16 cellular contexts compared by ENCODE assay signal in the genomic region with DNA sequence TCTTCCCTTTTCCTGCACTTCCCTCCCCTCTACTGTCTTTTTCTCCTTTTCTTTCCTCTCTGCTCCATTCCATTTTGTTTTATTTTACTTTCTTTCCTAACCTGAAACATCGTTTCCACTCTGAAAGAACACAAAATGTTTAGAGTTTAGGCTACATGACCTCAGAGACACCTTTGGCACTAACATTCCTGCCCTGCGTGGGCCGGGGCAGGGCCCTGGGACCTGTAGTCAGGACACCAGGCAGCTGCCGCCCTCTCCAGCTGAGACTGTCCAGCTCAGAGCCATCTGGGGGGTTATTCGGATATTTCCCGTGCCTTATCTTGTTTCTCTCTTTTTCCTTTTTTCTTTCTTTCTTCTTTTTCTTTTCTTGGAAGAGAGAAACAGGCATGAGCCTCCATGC. TPM values are rescaled to one million over a fixed set of nuclear protein-coding genes. Genes with fewer than 3 reads are reported as not detected.
DNase-seq lines count a peak whose midpoint lies in the region; ATAC-seq, FAIRE-seq and TF ChIP-seq lines count a peak whose summit lies in the region.
"Had no signal": no experiment of that assay in that cellular context is flagged by ENCODE, and none has a peak within 500 bp of the region (broad histone marks: within the 10 kb centered on the region; RNA-seq: fewer than 3 reads in every experiment).

No MANE protein-coding gene starts in this region.

- H2AK5ac ChIP-seq in mesendoderm (ENCODE audit: low read length): no peak overlapping the region

- peaks cover 3% of the 10 kb centered on the region for H3K9me3 Mint-ChIP-seq in stimulated activated naive CD8-positive, alpha-beta T cell treated with anti-CD3 and anti-CD28 coated beads, Interleukin-15, Interleukin-2, amounts not matched to agents 100 ng/mL and 50 ng/mL, for 24 hours
- peaks cover 2% of the 10 kb centered on the region for H3K9me3 Mint-ChIP-seq in astrocyte (ENCODE audit: unreplicated experiment)
- H3K9me3 Mint-ChIP-seq in activated T-helper 2 cell treated with anti-CD3 and anti-CD28 coated beads, Interferon-gamma antibody, Interleukin-2, Interleukin-4, amounts not matched to agents 10 μg/mL and 5 μg/mL and 100 μg/mL, durations not matched to agents 14 hours and 24 hours and 36 hours: no peaks in the 10 kb centered on the region
- H3K9me3 Mint-ChIP-seq: H9 had no signal

- H3K4me3 ChIP-seq in astrocyte (ENCODE audit: insufficient read depth, low read depth, low read length) (no peak overlapping the region), mesendoderm (ENCODE audit: low read length) (no peak overlapping the region)

- H3K36me3 Mint-ChIP-seq in stimulated activated naive CD8-positive, alpha-beta T cell treated with anti-CD3 and anti-CD28 coated beads, Interleukin-15, Interleukin-2, amounts not matched to agents 100 ng/mL and 50 ng/mL, for 24 hours (ENCODE audit: low read depth): peaks cover 4% of the 10 kb centered on the region
- no peaks in the 10 kb centered on the region for H3K36me3 Mint-ChIP-seq in astrocyte (ENCODE audit: low read depth, unreplicated experiment)
- peaks cover 3% of the 10 kb centered on the region for H3K36me3 Mint-ChIP-seq in activated T-helper 2 cell treated with anti-CD3 and anti-CD28 coated beads, Interferon-gamma antibody, Interleukin-2, Interleukin-4, amounts not matched to agents 10 μg/mL and 5 μg/mL and 100 μg/mL, durations not matched to agents 14 hours and 24 hours and 36 hours (ENCODE audit: low read depth)

- H3K36me3 ChIP-seq in astrocyte (ENCODE audit: insufficient read depth, low read length): no peaks in the 10 kb centered on the region
- no peaks in the 10 kb centered on the region for H3K36me3 ChIP-seq in mesendoderm (ENCODE audit: control insufficient read depth, insufficient read depth, low read length)

- no CpG with 5 or more reads among the region's 6 CpGs for WGBS in mesendoderm (ENCODE audit: extremely low coverage, insufficient coverage, low lambda C conversion rate)

- H3K23ac ChIP-seq in mesendoderm (ENCODE audit: low read length): no peak overlapping the region

- H3K27ac ChIP-seq in astrocyte (ENCODE audit: low read depth, low read length): no peak overlapping the region
- no peak overlapping the region for H3K27ac ChIP-seq in mesendoderm (ENCODE audit: low read depth, low read length)

- H3K9me3 ChIP-seq in astrocyte (ENCODE audit: insufficient read depth, low read depth, low read length): no peaks in the 10 kb centered on the region

- no peak overlapping the region for H3K18ac ChIP-seq in mesendoderm (ENCODE audit: low read length)

- H3K4me1 ChIP-seq in astrocyte (ENCODE audit: insufficient read depth, low read length) (peaks cover 1% of the 10 kb centered on the region), mesendoderm (ENCODE audit: control insufficient read depth, low read depth, low read length) (peaks cover 11% of the 10 kb centered on the region)

- peaks cover 13% of the 10 kb centered on the region for H3K4me1 Mint-ChIP-seq in stimulated activated naive CD8-positive, alpha-beta T cell treated with anti-CD3 and anti-CD28 coated beads, Interleukin-15, Interleukin-2, amounts not matched to agents 100 ng/mL and 50 ng/mL, for 24 hours (ENCODE audit: low read depth)
- H3K4me1 Mint-ChIP-seq in astrocyte (ENCODE audit: low read depth, unreplicated experiment): peaks cover 42% of the 10 kb centered on the region
- peaks cover 13% of the 10 kb centered on the region for H3K4me1 Mint-ChIP-seq in activated T-helper 2 cell treated with anti-CD3 and anti-CD28 coated beads, Interferon-gamma antibody, Interleukin-2, Interleukin-4, amounts not matched to agents 10 μg/mL and 5 μg/mL and 100 μg/mL, durations not matched to agents 14 hours and 24 hours and 36 hours (ENCODE audit: low read depth)
- H3K4me1 Mint-ChIP-seq: B cell; CD4-positive, alpha-beta memory T cell had no signal

- no peak overlapping the region for H3K56ac ChIP-seq in mesendoderm (ENCODE audit: low read length)

- peak overlapping the region; percentile 65 for H3K4ac ChIP-seq in mesendoderm (ENCODE audit: low read depth, low read length)

- H3K4me3 Mint-ChIP-seq in stimulated activated naive CD8-positive, alpha-beta T cell treated with anti-CD3 and anti-CD28 coated beads, Interleukin-15, Interleukin-2, amounts not matched to agents 100 ng/mL and 50 ng/mL, for 24 hours: no peak overlapping the region
- H3K4me3 Mint-ChIP-seq in astrocyte (ENCODE audit: unreplicated experiment): peak overlapping the region; percentile 57
- no peak overlapping the region for H3K4me3 Mint-ChIP-seq in activated T-helper 2 cell treated with anti-CD3 and anti-CD28 coated beads, Interferon-gamma antibody, Interleukin-2, Interleukin-4, amounts not matched to agents 10 μg/mL and 5 μg/mL and 100 μg/mL, durations not matched to agents 14 hours and 24 hours and 36 hours (ENCODE audit: low read depth)
- H3K4me3 Mint-ChIP-seq: B cell; CD4-positive, alpha-beta memory T cell; H9 had no signal

- H3K27me3 ChIP-seq in astrocyte (ENCODE audit: insufficient read depth, low read length) (peaks cover 29% of the 10 kb centered on the region), mesendoderm (ENCODE audit: insufficient read depth, low read length, poor library complexity) (no peaks in the 10 kb centered on the region)

- H4K8ac ChIP-seq in mesendoderm (ENCODE audit: low read depth, low read length): no peak overlapping the region

- no peak overlapping the region for H2AFZ ChIP-seq in astrocyte (ENCODE audit: low read depth, low read length)

- H2BK15ac ChIP-seq in mesendoderm (replicated peaks; ENCODE audit: low read depth): no peak overlapping the region

- intact Hi-C loops in activated T-helper 2 cell treated with anti-CD3 and anti-CD28 coated beads, Interferon-gamma antibody, Interleukin-2, Interleukin-4, amounts not matched to agents 10 μg/mL and 5 μg/mL and 100 μg/mL, durations not matched to agents 14 hours and 24 hours and 36 hours (cut with micrococcal nuclease): no loop called here

- no peak for ATAC-seq in stimulated activated naive CD8-positive, alpha-beta T cell treated with anti-CD3 and anti-CD28 coated beads, Interleukin-15, Interleukin-2, amounts not matched to agents 100 U/mL and 50 U/mL, for 24 hours

- FAIRE-seq in astrocyte (lab: Jason Lieb, UNC): no peak
- no peak for FAIRE-seq in GM12891 (lab: Jason Lieb, UNC)
- FAIRE-seq: GM12892, GM19239 had no signal

- peaks cover 5% of the 10 kb centered on the region for H3K27me3 Mint-ChIP-seq in stimulated activated naive CD8-positive, alpha-beta T cell treated with anti-CD3 and anti-CD28 coated beads, Interleukin-15, Interleukin-2, amounts not matched to agents 100 ng/mL and 50 ng/mL, for 24 hours
- H3K27me3 Mint-ChIP-seq in astrocyte (ENCODE audit: low read depth, unreplicated experiment): no peaks in the 10 kb centered on the region
- peaks cover 30% of the 10 kb centered on the region for H3K27me3 Mint-ChIP-seq in activated T-helper 2 cell treated with anti-CD3 and anti-CD28 coated beads, Interferon-gamma antibody, Interleukin-2, Interleukin-4, amounts not matched to agents 10 μg/mL and 5 μg/mL and 100 μg/mL, durations not matched to agents 14 hours and 24 hours and 36 hours (ENCODE audit: low read depth)
- H3K27me3 Mint-ChIP-seq: B cell; CD4-positive, alpha-beta memory T cell had no signal

- DNase-seq in stimulated activated naive CD8-positive, alpha-beta T cell treated with anti-CD3 and anti-CD28 coated beads, Interleukin-15, Interleukin-2, amounts not matched to agents 100 U/mL and 50 U/mL, for 24 hours: no peak
- no peak for DNase-seq in astrocyte (ENCODE audit: low read depth)
- DNase-seq in mesendoderm: no peak
- no peak for DNase-seq in activated T-helper 2 cell treated with anti-CD3 and anti-CD28 coated beads, Interferon-gamma antibody, Interleukin-2, Interleukin-4, amounts not matched to agents 10 μg/mL and 5 μg/mL and 100 μg/mL, durations not matched to agents 14 hours and 24 hours and 36 hours (ENCODE audit: low spot score)
- no peak for DNase-seq in GM12891 (ENCODE audit: insufficient read length, low spot score)
- DNase-seq in GF-D8 (lab: John Stamatoyannopoulos, UW): no peak
- DNase-seq: 8988T; C1 segment of cervical spinal cord; CD4-positive, alpha-beta memory T cell; DMS79; GOT3; H9 had no signal

- no peak for TF ChIP-seq CTCF in astrocyte (IDR thresholded peaks at IDR 0.05; ENCODE audit: insufficient read depth, low read depth, low read length)

- H3K79me2 ChIP-seq in astrocyte (ENCODE audit: insufficient read depth, low read length): no peaks in the 10 kb centered on the region
- H3K79me2 ChIP-seq in mesendoderm (ENCODE audit: control insufficient read depth, insufficient read depth, low read length): no peaks in the 10 kb centered on the region

- no peak overlapping the region for H2BK120ac ChIP-seq in mesendoderm (ENCODE audit: low read depth, low read length)

- no peak overlapping the region for H3K9ac ChIP-seq in astrocyte (ENCODE audit: low read length)
- no peak overlapping the region for H3K9ac ChIP-seq in mesendoderm (ENCODE audit: low read length)

- peaks cover 3% of the 10 kb centered on the region for H4K20me1 ChIP-seq in astrocyte (ENCODE audit: insufficient read depth, low read length)

- H3K4me2 ChIP-seq in astrocyte (ENCODE audit: low read length): no peak overlapping the region
- no peak overlapping the region for H3K4me2 ChIP-seq in mesendoderm (ENCODE audit: low read length)

- H3K79me1 ChIP-seq in mesendoderm (ENCODE audit: low read length): no peaks in the 10 kb centered on the region

- H3K27ac Mint-ChIP-seq in stimulated activated naive CD8-positive, alpha-beta T cell treated with anti-CD3 and anti-CD28 coated beads, Interleukin-15, Interleukin-2, amounts not matched to agents 100 ng/mL and 50 ng/mL, for 24 hours: peak overlapping the region; percentile 65
- peak overlapping the region; percentile 58 for H3K27ac Mint-ChIP-seq in astrocyte (ENCODE audit: unreplicated experiment)
- H3K27ac Mint-ChIP-seq in activated T-helper 2 cell treated with anti-CD3 and anti-CD28 coated beads, Interferon-gamma antibody, Interleukin-2, Interleukin-4, amounts not matched to agents 10 μg/mL and 5 μg/mL and 100 μg/mL, durations not matched to agents 14 hours and 24 hours and 36 hours: no peak overlapping the region
- H3K27ac Mint-ChIP-seq: B cell had no signal

- no peak for TF ChIP-seq POLR2A in GM12891 (IDR thresholded peaks at IDR 0.05; ENCODE audit: low read depth, low read length)

- no peak overlapping the region for H4K5ac ChIP-seq in mesendoderm (ENCODE audit: low read length)

- no peak overlapping the region for H2BK5ac ChIP-seq in mesendoderm (ENCODE audit: low read length)

TF ChIP-seq in GM12891, 5 proteins besides CTCF, POLR2A, EP300 and RAD21 (continues in another document):
- TF ChIP-seq PAX5 (IDR thresholded peaks at IDR 0.05; ENCODE audit: insufficient read depth, low read length, severe bottlenecking): no peak
- TF ChIP-seq SPI1 (IDR thresholded peaks at IDR 0.05; ENCODE audit: low read depth, low read length): no peak
- TF ChIP-seq POU2F2 (IDR thresholded peaks at IDR 0.05; ENCODE audit: low read depth, low read length): no peak
- TF ChIP-seq POLR2AphosphoS5 (IDR thresholded peaks at IDR 0.05; ENCODE audit: low read depth, low read length): no peak

RNA-seq across cellular contexts. Expression of a gene that starts 58.3 kb away (rescaled TPM):
- total RNA-seq in astrocyte: 31.9 and 32.5 TPM in 2 replicates
- polyA plus RNA-seq in mesendoderm (2013, experiment 1 of 2): 22.0 TPM
- 23.6 TPM for polyA plus RNA-seq in mesendoderm (2013, experiment 2 of 2)
- 28.2 and 33.0 TPM in 2 replicates for total RNA-seq in activated T-helper 2 cell treated with anti-CD3 and anti-CD28 coated beads, Interferon-gamma antibody, Interleukin-2, Interleukin-4, amounts not matched to agents 10 μg/mL and 5 μg/mL and 100 μg/mL, durations not matched to agents 14 hours and 24 hours and 36 hours
- 8.2 TPM for polyA plus RNA-seq in GM12891 (2012; ENCODE audit: low read depth, missing spikeins)
